ENCODE assay signal across 8 cellular contexts in genomic region chr16:67846063-67846319, GRCh38. TPM values are rescaled to one million over a fixed set of nuclear protein-coding genes. Genes with fewer than 3 reads are reported as not detected.
DNase-seq lines count a peak whose midpoint lies in the region; ATAC-seq and TF ChIP-seq lines count a peak whose summit lies in the region.

No MANE protein-coding gene starts in this region.

- H3K9me2 ChIP-seq in MM.1S (replicated peaks; ENCODE audit: insufficient read depth, low read length) (no peaks in the 10 kb centered on the region), neural cell (ENCODE audit: insufficient read depth, low read length) (no peaks in the 10 kb centered on the region)

- intact Hi-C loops in dorsolateral prefrontal cortex (cut with DNase I), result loop anchor here (2.0 to 10.0 kb wide), 3 partner anchors 36 to 179 kb away; partner anchors contain the start of genes DDX28 (in 1 of the 2), DUS2 (in 1 of the 2), NRN1L (in 1 of the 2) and RANBP10 (in 1 of the 2)

- H2AFZ ChIP-seq in MM.1S (ENCODE audit: low read length) (peak overlapping the region; percentile 94), neural cell (ENCODE audit: low read depth, low read length) (peak overlapping the region; percentile 87)

- H3K79me2 ChIP-seq in MM.1S (ENCODE audit: low read length) (peaks cover 79% of the 10 kb centered on the region), neural cell (replicated peaks; ENCODE audit: insufficient read depth, low read length) (peaks cover 53% of the 10 kb centered on the region)

- no peak for ATAC-seq in HG02571 (IDR thresholded peaks at IDR 0.05; ENCODE audit: unreplicated experiment)

- H3K9ac ChIP-seq in BLaER1 treated with 17β-estradiol and CSF1 and Interleukin-3, amounts not matched to agents 10 nM and 100 nM, result peak overlapping the region; percentile 85 to 99 (median 95)
- H3K9ac ChIP-seq in MM.1S (ENCODE audit: low read length) (peak overlapping the region; percentile 88), neural cell (ENCODE audit: low read length) (peak overlapping the region; percentile 90)

- TF ChIP-seq RAD21 in neural cell (conservative IDR thresholded peaks at IDR 0.05), result no peak

- TF ChIP-seq CTCF in MM.1S (IDR thresholded peaks at IDR 0.05; ENCODE audit: low read length), result no peak
- TF ChIP-seq CTCF in dorsolateral prefrontal cortex (IDR thresholded peaks at IDR 0.05 in 54 of 56, conservative IDR thresholded peaks at IDR 0.05 in 2 of 56; ENCODE audit: low read depth in 1 of 56, partially characterized antibody in 56 of 56), result no peak
- no peak for TF ChIP-seq CTCF in neural cell (IDR thresholded peaks at IDR 0.05; ENCODE audit: poor library complexity, severe bottlenecking)

- peak overlapping the region; percentile 82 to 100 (median 100) for H3K4me3 ChIP-seq in BLaER1 treated with 17β-estradiol and CSF1 and Interleukin-3, amounts not matched to agents 10 nM and 100 nM
- H3K4me3 ChIP-seq in MM.1S (ENCODE audit: low read length), result peak overlapping the region; percentile 99
- H3K4me3 ChIP-seq in dorsolateral prefrontal cortex, result peak overlapping the region; percentile 59 to 100 (median 98)
- peak overlapping the region; percentile 97 for H3K4me3 ChIP-seq in neural cell (ENCODE audit: low read length)

- peaks cover 51 to 60% (median 55%) of the 10 kb centered on the region in 10 experiments for H3K4me1 ChIP-seq in BLaER1 treated with 17β-estradiol and CSF1 and Interleukin-3, amounts not matched to agents 10 nM and 100 nM
- H3K4me1 ChIP-seq in MM.1S (ENCODE audit: low read length), result peaks cover 25% of the 10 kb centered on the region

- in situ Hi-C loops in G401 (cut with HindIII; ENCODE audit: low sequenced_read_pairs), result no loop called here

- H3F3A ChIP-seq in MM.1S (ENCODE audit: insufficient read depth, low read length) (peaks cover 33% of the 10 kb centered on the region), neural cell (ENCODE audit: insufficient read depth, low read length, poor library complexity, severe bottlenecking) (no peaks in the 10 kb centered on the region)

- H3K36me3 ChIP-seq in BLaER1 treated with 17β-estradiol and CSF1 and Interleukin-3, amounts not matched to agents 10 nM and 100 nM, result peaks cover 4 to 27% (median 20%) of the 10 kb centered on the region in 11 experiments; a peak in 20 of 22 replicates
- H3K36me3 ChIP-seq in MM.1S (replicated peaks; ENCODE audit: insufficient read depth, low read length), result no peaks in the 10 kb centered on the region
- H3K36me3 ChIP-seq in neural cell (ENCODE audit: insufficient read depth, low read length), result no peaks in the 10 kb centered on the region

- no peaks in the 10 kb centered on the region for H3K9me3 ChIP-seq in BLaER1 treated with 17β-estradiol and CSF1 and Interleukin-3, amounts not matched to agents 10 nM and 100 nM (replicated peaks in 1 of 11)
- no peaks in the 10 kb centered on the region for H3K9me3 ChIP-seq in MM.1S (replicated peaks; ENCODE audit: insufficient read depth, low read length)
- H3K9me3 ChIP-seq in neural cell (ENCODE audit: low read length), result no peaks in the 10 kb centered on the region

- H3K4me2 ChIP-seq in BLaER1 treated with 17β-estradiol and CSF1 and Interleukin-3, amounts not matched to agents 10 nM and 100 nM, result peak overlapping the region; percentile 90 to 100 (median 98)
- peak overlapping the region; percentile 99 for H3K4me2 ChIP-seq in MM.1S (ENCODE audit: low read depth, low read length)
- H3K4me2 ChIP-seq in neural cell (ENCODE audit: low read length), result peak overlapping the region; percentile 99

- H3K27me3 ChIP-seq in BLaER1 treated with 17β-estradiol and CSF1 and Interleukin-3, amounts not matched to agents 10 nM and 100 nM, result no peaks in the 10 kb centered on the region
- H3K27me3 ChIP-seq in MM.1S (replicated peaks; ENCODE audit: insufficient read depth, low read length) (no peaks in the 10 kb centered on the region), dorsolateral prefrontal cortex (no peaks in the 10 kb centered on the region), neural cell (ENCODE audit: insufficient read depth, low read depth, low read length) (no peaks in the 10 kb centered on the region)

- no peak for TF ChIP-seq EP300 in neural cell (conservative IDR thresholded peaks at IDR 0.05; ENCODE audit: poor library complexity, severe bottlenecking)

- peaks cover 31 to 76% (median 61%) of the 10 kb centered on the region in 11 experiments; a peak in 21 of 22 replicates for H4K20me1 ChIP-seq in BLaER1 treated with 17β-estradiol and CSF1 and Interleukin-3, amounts not matched to agents 10 nM and 100 nM
- H4K20me1 ChIP-seq in MM.1S (ENCODE audit: insufficient read depth, low read length), result no peaks in the 10 kb centered on the region
- H4K20me1 ChIP-seq in neural cell (ENCODE audit: insufficient read depth), result no peaks in the 10 kb centered on the region

- peak overlapping the region; percentile 72 to 94 (median 89) for H3K27ac ChIP-seq in BLaER1 treated with 17β-estradiol and CSF1 and Interleukin-3, amounts not matched to agents 10 nM and 100 nM
- H3K27ac ChIP-seq in MM.1S (ENCODE audit: low read length) (peak overlapping the region; percentile 78), dorsolateral prefrontal cortex (peak overlapping the region; percentile 84 to 100 (median 98)), neural cell (ENCODE audit: low read length) (peak overlapping the region; percentile 92)

- DNase-seq in MM.1S (no peak), dorsolateral prefrontal cortex (no peak), G401 (ENCODE audit: low spot score) (no peak), AG20443 (ENCODE audit: low spot score) (no peak)
- no peak for DNase-seq in effector CD4-positive, alpha-beta T cell

TF ChIP-seq in neural cell, 6 proteins besides CTCF, POLR2A, EP300 and RAD21:
- TF ChIP-seq SMC3 (conservative IDR thresholded peaks at IDR 0.05; ENCODE audit: poor library complexity) (no peak), EZH2 (IDR thresholded peaks at IDR 0.05; ENCODE audit: borderline replicate concordance, insufficient read depth, low read length, poor library complexity, severe bottlenecking) (no peak), TAF1 (IDR thresholded peaks at IDR 0.05; ENCODE audit: low read depth) (no peak), REST (IDR thresholded peaks at IDR 0.05; ENCODE audit: borderline replicate concordance) (no peak), POLR2AphosphoS5 (IDR thresholded peaks at IDR 0.05) (no peak), MXI1 (conservative IDR thresholded peaks at IDR 0.05; ENCODE audit: poor library complexity, severe bottlenecking) (no peak)
TF ChIP-seq in neural cell: peak in this region for 0.

RNA-seq across cellular contexts. Expression of gene NUTF2, which starts 0.7 kb away (rescaled TPM):
- total RNA-seq in dorsolateral prefrontal cortex, result 10 to 100 TPM; 51.7 to 88.9 (median 72.2) TPM
- polyA plus RNA-seq in neural cell, result 98.6 and 144 TPM in 2 replicates
- polyA minus RNA-seq in neural cell, result 119 and 158 TPM in 2 replicates
- total RNA-seq in G401 (2014; rRNA removed; shearing (Covaris generic)), result 419 and 444 TPM in 2 replicates

RNA-seq across cellular contexts. Expression of gene CENPT, which starts 1.5 kb away (rescaled TPM):
- 10 to 100 TPM; 40.0 to 88.4 (median 54.9) TPM for total RNA-seq in dorsolateral prefrontal cortex
- polyA plus RNA-seq in neural cell, result 104 and 135 TPM in 2 replicates
- 28.1 and 32.1 TPM in 2 replicates for polyA minus RNA-seq in neural cell
- total RNA-seq in G401 (2014; rRNA removed; shearing (Covaris generic)), result 27.6 and 41.8 TPM in 2 replicates

RNA-seq across cellular contexts. Expression of gene THAP11, which starts 3.9 kb away (rescaled TPM):
- total RNA-seq in dorsolateral prefrontal cortex, result 10 to 100 TPM; 17.7 to 30.0 (median 24.0) TPM
- polyA plus RNA-seq in neural cell, result 42.6 and 50.7 TPM in 2 replicates
- polyA minus RNA-seq in neural cell, result 38.9 and 44.1 TPM in 2 replicates
- total RNA-seq in G401 (2014; rRNA removed; shearing (Covaris generic)), result 38.6 and 50.8 TPM in 2 replicates

RNA-seq across cellular contexts. Expression of gene EDC4, which starts 26.9 kb away (rescaled TPM):
- total RNA-seq in dorsolateral prefrontal cortex, result 10 to 100 TPM; 46.0 to 96.6 (median 69.2) TPM
- 66.0 and 81.7 TPM in 2 replicates for polyA plus RNA-seq in neural cell
- 65.9 and 83.8 TPM in 2 replicates for polyA minus RNA-seq in neural cell
- 40.0 and 80.9 TPM in 2 replicates for total RNA-seq in G401 (2014; rRNA removed; shearing (Covaris generic))

RNA-seq across cellular contexts. Expression of gene NRN1L, which starts 38.7 kb away (rescaled TPM):
- 10 to 100 TPM in 1 of 120 experiments, 1 to 10 TPM in 97, under 1 TPM in 6, not detected in 16; 0.72 to 11.5 (median 2.6) TPM for total RNA-seq in dorsolateral prefrontal cortex
- 2.2 TPM in 1 of 2 replicates, not detected in the other for polyA plus RNA-seq in neural cell
- polyA minus RNA-seq in neural cell, result not detected in 2 replicates
- not detected in 2 replicates for total RNA-seq in G401 (2014; rRNA removed; shearing (Covaris generic))
